ENCODE assay signal across 16 cellular contexts in the genomic region with DNA sequence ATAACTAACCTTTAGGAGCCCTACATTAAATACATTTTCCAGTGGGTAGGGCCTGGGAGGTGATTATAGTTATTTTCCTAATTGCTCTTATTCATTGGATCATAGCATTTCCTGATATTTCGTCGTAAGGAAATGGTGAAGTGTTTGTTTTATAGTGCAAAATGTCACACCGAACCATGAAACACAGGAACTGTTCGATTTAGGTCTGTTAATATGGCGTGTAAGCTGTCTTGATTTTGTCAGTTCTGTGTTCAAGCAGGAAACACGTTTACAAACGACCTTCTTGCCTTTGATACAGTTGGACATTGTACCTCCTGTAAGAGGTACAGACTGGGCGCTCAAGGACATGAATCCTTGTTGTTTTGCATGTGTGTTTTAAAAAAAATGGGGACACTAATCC.
"Had no signal": no experiment of that assay in that cellular context is flagged by ENCODE, and none has a peak within 500 bp of the region (broad histone marks: within the 10 kb centered on the region; RNA-seq: fewer than 3 reads in every experiment).

No MANE protein-coding gene starts in this region.

- H3K27ac Mint-ChIP-seq: nephron had no signal

- DNase-seq: activated CD4-positive, alpha-beta T cell treated with anti-CD3 and anti-CD28 coated beads for 1 hour; activated effector memory CD4-positive, alpha-beta T cell treated with anti-CD3 and anti-CD28 coated beads, Interleukin-2, amount 50 U/mL, for 16 hours; adrenal gland; colonic mucosa; effector CD4-positive, alpha-beta T cell; gastrocnemius medialis; islet precursor cell; left lung; mesenchymal stem cell; psoas muscle; stimulated activated CD4-positive, alpha-beta T cell treated with anti-CD3 and anti-CD28 coated beads, Interleukin-2, amount 100 ng/mL, for 24 hours; stimulated activated naive CD8-positive, alpha-beta T cell treated with anti-CD3 and anti-CD28 coated beads, Interleukin-15, amount 100 ng/mL, for 72 hours had no signal

- H3K4me1 Mint-ChIP-seq: nephron had no signal

- H3K27me3 ChIP-seq: adrenal gland, colonic mucosa, gastrocnemius medialis, left lung had no signal

- H3K27ac ChIP-seq: adrenal gland, colonic mucosa, epithelial cell of prostate, gastrocnemius medialis, left lung, psoas muscle, thoracic aorta had no signal

- H3K27me3 Mint-ChIP-seq: stimulated activated naive CD8-positive, alpha-beta T cell treated with anti-CD3 and anti-CD28 coated beads, Interleukin-15, amount 100 ng/mL, for 72 hours had no signal

- H3K4me3 ChIP-seq: adrenal gland, colonic mucosa, gastrocnemius medialis, left lung, psoas muscle, thoracic aorta had no signal

- H3K4me1 ChIP-seq: psoas muscle had no signal

- H3K9me3 Mint-ChIP-seq: nephron; stimulated activated naive CD8-positive, alpha-beta T cell treated with anti-CD3 and anti-CD28 coated beads, Interleukin-15, amount 100 ng/mL, for 72 hours had no signal

- H3K36me3 ChIP-seq: colonic mucosa had no signal

- ATAC-seq: gastrocnemius medialis; left lung; psoas muscle; sciatic nerve; stimulated activated naive CD8-positive, alpha-beta T cell treated with anti-CD3 and anti-CD28 coated beads, Interleukin-15, amount 100 ng/mL, for 72 hours had no signal

- H3K9me3 ChIP-seq: adrenal gland, colonic mucosa, gastrocnemius medialis, left lung, psoas muscle, thoracic aorta had no signal

- H3K4me3 Mint-ChIP-seq: nephron; stimulated activated naive CD8-positive, alpha-beta T cell treated with anti-CD3 and anti-CD28 coated beads, Interleukin-15, amount 100 ng/mL, for 72 hours had no signal
